13 cellular contexts compared by ENCODE assay signal in the genomic region with DNA sequence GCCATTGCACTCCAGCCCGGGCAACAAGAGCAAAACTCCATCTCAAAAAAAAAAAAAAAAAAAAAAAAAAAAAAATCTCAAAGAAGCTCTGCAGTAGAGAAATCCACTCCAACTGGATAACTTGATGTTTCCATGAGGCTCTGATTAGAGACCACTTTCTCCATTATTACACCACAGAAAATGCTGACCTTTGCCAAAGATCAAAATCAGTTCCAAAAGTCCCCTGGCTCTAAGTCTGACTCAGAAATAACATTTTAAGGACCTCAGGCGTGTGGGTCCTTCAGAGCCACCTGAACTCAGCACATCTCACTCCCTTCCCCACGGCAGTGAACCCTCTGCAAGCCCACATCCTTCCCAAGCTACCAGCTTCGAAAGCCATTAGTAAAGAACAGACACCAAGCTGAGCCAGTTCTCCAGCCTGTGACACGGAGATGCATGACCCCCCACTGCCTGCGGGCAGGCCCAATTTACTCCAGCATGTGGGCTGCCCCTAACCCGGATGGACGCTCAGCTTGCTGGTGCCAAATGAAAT. TPM values are rescaled to one million over a fixed set of nuclear protein-coding genes. Genes with fewer than 3 reads are reported as not detected.
DNase-seq lines count a peak whose midpoint lies in the region; ATAC-seq and TF ChIP-seq lines count a peak whose summit lies in the region.
"Had no signal": no experiment of that assay in that cellular context is flagged by ENCODE, and none has a peak within 500 bp of the region (broad histone marks: within the 10 kb centered on the region; RNA-seq: fewer than 3 reads in every experiment).

No MANE protein-coding gene starts in this region.

- no peaks in the 10 kb centered on the region for H3K36me3 ChIP-seq in Caco-2 (ENCODE audit: control insufficient read depth, insufficient read depth, low read length)
- H3K36me3 ChIP-seq: uterus had no signal

- CTCF ChIA-PET in activated naive CD4-positive, alpha-beta T cell treated with anti-CD3 and anti-CD28 coated beads for 36 hours (lab: Charles Lee): interaction anchor here (5.6 kb wide), 1 partner anchor 12 kb away, joined by 35 read pairs; no protein-coding TSS in a partner anchor
- CTCF ChIA-PET in activated B cell treated with CpG ODN at 0.5 μM for 24 hours (lab: Charles Lee) (interaction anchor here (1.3 kb wide), 1 partner anchor 12 kb away, joined by 3 read pairs; no protein-coding TSS in a partner anchor), Caco-2 (lab: Charles Lee) (no interaction called here)

- ATAC-seq in activated B cell treated with CpG ODN at 0.5 μM for 24 hours (ENCODE audit: low read depth) (peak; percentile 41), HG02571 (IDR thresholded peaks at IDR 0.05; ENCODE audit: unreplicated experiment) (no peak)
- ATAC-seq in stimulated activated naive CD8-positive, alpha-beta T cell treated with anti-CD3 and anti-CD28 coated beads, Interleukin-15, Interleukin-2, amounts not matched to agents 100 U/mL and 50 U/mL, for 24 hours: peak; percentile 80
- ATAC-seq: foreskin keratinocyte had no signal

- no peaks in the 10 kb centered on the region for H3K4me1 ChIP-seq in Caco-2
- H3K4me1 ChIP-seq: foreskin keratinocyte, uterus had no signal

- no peak overlapping the region for H3K4me3 ChIP-seq in Caco-2 (ENCODE audit: low read depth, low read length)
- H3K4me3 ChIP-seq: uterus had no signal

- H3K27ac ChIP-seq in epithelial cell of prostate: peak overlapping the region; percentile 38
- H3K27ac ChIP-seq: foreskin keratinocyte, uterus had no signal

- H3K4me3 Mint-ChIP-seq in activated naive CD4-positive, alpha-beta T cell treated with anti-CD3 and anti-CD28 coated beads for 36 hours: no peak overlapping the region
- peak overlapping the region; percentile 55 for H3K4me3 Mint-ChIP-seq in activated B cell treated with CpG ODN at 0.5 μM for 24 hours
- H3K4me3 Mint-ChIP-seq in Caco-2 (ENCODE audit: unreplicated experiment): no peak overlapping the region

- H3K9me3 Mint-ChIP-seq in activated naive CD4-positive, alpha-beta T cell treated with anti-CD3 and anti-CD28 coated beads for 36 hours: no peaks in the 10 kb centered on the region
- H3K9me3 Mint-ChIP-seq in activated B cell treated with CpG ODN at 0.5 μM for 24 hours (no peaks in the 10 kb centered on the region), Caco-2 (ENCODE audit: unreplicated experiment) (no peaks in the 10 kb centered on the region)

- no TSS peak for BruUV-seq in Caco-2 (replicated peaks; lab: Mats Ljungman, UMichigan)

- no peak overlapping the region for H3K27ac Mint-ChIP-seq in activated naive CD4-positive, alpha-beta T cell treated with anti-CD3 and anti-CD28 coated beads for 36 hours
- H3K27ac Mint-ChIP-seq in activated B cell treated with CpG ODN at 0.5 μM for 24 hours: peak overlapping the region; percentile 83
- H3K27ac Mint-ChIP-seq in Caco-2 (ENCODE audit: unreplicated experiment): no peak overlapping the region

- POLR2A ChIA-PET in activated B cell treated with CpG ODN at 0.5 μM for 24 hours (lab: Charles Lee) (interaction anchor here (0.6 to 1.6 kb wide), 11 partner anchors 11 to 390 kb away, joined by 4 to 14 read pairs (median 6); partner anchors contain the start of genes MDH2, STYXL1 and TMEM120A), Caco-2 (lab: Charles Lee) (interaction anchor here (0.5 kb wide), 1 partner anchor 8 kb away, joined by 5 read pairs; no protein-coding TSS in a partner anchor)

- DNase-seq in activated naive CD4-positive, alpha-beta T cell treated with anti-CD3 and anti-CD28 coated beads for 36 hours: peak; percentile 35
- DNase-seq in activated naive CD4-positive, alpha-beta T cell treated with anti-CD3 and anti-CD28 coated beads, Interleukin-2, amount 50 U/mL, for 16 hours: no peak
- DNase-seq in activated B cell treated with CpG ODN at 0.5 μM for 24 hours (no peak), epithelial cell of prostate (ENCODE audit: low read depth, low spot score) (no peak), cerebellar nuclear complex (lab: John Stamatoyannopoulos, UW) (no peak), Caco-2 (no peak)
- peak; percentile 56 for DNase-seq in stimulated activated naive CD8-positive, alpha-beta T cell treated with anti-CD3 and anti-CD28 coated beads, Interleukin-15, Interleukin-2, amounts not matched to agents 100 U/mL and 50 U/mL, for 24 hours
- DNase-seq: aorta, foreskin keratinocyte, NCI-H146, NCI-H524 treated with DMSO at 0.1 percent for 48 hours, uterus had no signal

- no peaks in the 10 kb centered on the region for H3K9me3 ChIP-seq in Caco-2
- H3K9me3 ChIP-seq: uterus had no signal

- no peaks in the 10 kb centered on the region for H3K27me3 ChIP-seq in Caco-2 (replicated peaks; ENCODE audit: control insufficient read depth, insufficient read depth, low read length)
- H3K27me3 ChIP-seq: foreskin keratinocyte, uterus had no signal

- peaks cover 18% of the 10 kb centered on the region for H3K36me3 Mint-ChIP-seq in activated naive CD4-positive, alpha-beta T cell treated with anti-CD3 and anti-CD28 coated beads for 36 hours (ENCODE audit: low read depth)
- peaks cover 29% of the 10 kb centered on the region for H3K36me3 Mint-ChIP-seq in activated B cell treated with CpG ODN at 0.5 μM for 24 hours (ENCODE audit: low read depth)
- peaks cover 4% of the 10 kb centered on the region for H3K36me3 Mint-ChIP-seq in Caco-2 (ENCODE audit: insufficient read depth, unreplicated experiment)

- H3K4me1 Mint-ChIP-seq in activated naive CD4-positive, alpha-beta T cell treated with anti-CD3 and anti-CD28 coated beads for 36 hours (ENCODE audit: low read depth): peaks cover 25% of the 10 kb centered on the region
- H3K4me1 Mint-ChIP-seq in activated B cell treated with CpG ODN at 0.5 μM for 24 hours: peaks cover 42% of the 10 kb centered on the region
- H3K4me1 Mint-ChIP-seq in Caco-2 (ENCODE audit: low read depth, unreplicated experiment): no peaks in the 10 kb centered on the region

- intact Hi-C loops in activated naive CD4-positive, alpha-beta T cell treated with anti-CD3 and anti-CD28 coated beads for 36 hours (cut with micrococcal nuclease): loop anchor here (2.0 to 5.0 kb wide), 5 partner anchors 39 to 349 kb away; partner anchors contain the start of genes MDH2, POR, STYXL1 and YWHAG
- intact Hi-C loops in activated B cell treated with CpG ODN at 0.5 μM for 24 hours (cut with micrococcal nuclease): no loop called here
- intact Hi-C loops in Caco-2 (cut with micrococcal nuclease; ENCODE audit: unreplicated experiment): no loop called here

- TF ChIP-seq CTCF in activated B cell treated with CpG ODN at 0.5 μM for 24 hours (IDR thresholded peaks at IDR 0.05) (no peak), Caco-2 (IDR thresholded peaks at IDR 0.05; ENCODE audit: insufficient read depth in 1 of 2, low read depth in 1 of 2, low read length in 1 of 2, severe bottlenecking in 1 of 2, unreplicated experiment in 1 of 2) (no peak)

- H3K27me3 Mint-ChIP-seq in activated naive CD4-positive, alpha-beta T cell treated with anti-CD3 and anti-CD28 coated beads for 36 hours (ENCODE audit: low read depth): peaks cover 2% of the 10 kb centered on the region
- H3K27me3 Mint-ChIP-seq in activated B cell treated with CpG ODN at 0.5 μM for 24 hours (no peaks in the 10 kb centered on the region), Caco-2 (ENCODE audit: insufficient read depth, unreplicated experiment) (no peaks in the 10 kb centered on the region)

RNA-seq across cellular contexts. Expression of gene TMEM120A, which starts 13.8 kb away (rescaled TPM):
- total RNA-seq in activated naive CD4-positive, alpha-beta T cell treated with anti-CD3 and anti-CD28 coated beads for 36 hours: 10 to 100 TPM; 17.0 to 22.4 TPM
- total RNA-seq in activated B cell treated with CpG ODN at 0.5 μM for 24 hours: 95.6 and 104 TPM in 2 replicates
- total RNA-seq in Caco-2 (2022): 65.4 and 71.1 TPM in 2 replicates

RNA-seq across cellular contexts. Expression of gene STYXL1, which starts 39.6 kb away (rescaled TPM):
- total RNA-seq in activated naive CD4-positive, alpha-beta T cell treated with anti-CD3 and anti-CD28 coated beads for 36 hours: 10 to 100 TPM; 27.6 to 28.1 TPM
- total RNA-seq in activated B cell treated with CpG ODN at 0.5 μM for 24 hours: 23.1 and 28.1 TPM in 2 replicates
- 42.3 and 49.7 TPM in 2 replicates for total RNA-seq in Caco-2 (2022)

RNA-seq across cellular contexts. Expression of gene MDH2, which starts 39.7 kb away (rescaled TPM):
- 100 to 1,000 TPM; 325 TPM for total RNA-seq in activated naive CD4-positive, alpha-beta T cell treated with anti-CD3 and anti-CD28 coated beads for 36 hours
- 120 and 125 TPM in 2 replicates for total RNA-seq in activated B cell treated with CpG ODN at 0.5 μM for 24 hours
- 302 and 313 TPM in 2 replicates for total RNA-seq in Caco-2 (2022)

Comparison
In these comparisons a context has a peak if more than half of its experiments do, and no peak if none do; other contexts are left out.
1. DNase-seq: peak in activated naive CD4-positive, alpha-beta T cell treated with anti-CD3 and anti-CD28 coated beads for 36 hours (single experiment) and stimulated activated naive CD8-positive, alpha-beta T cell treated with anti-CD3 and anti-CD28 coated beads, Interleukin-15, Interleukin-2, amounts not matched to agents 100 U/mL and 50 U/mL, for 24 hours (single experiment); none in activated naive CD4-positive, alpha-beta T cell treated with anti-CD3 and anti-CD28 coated beads, Interleukin-2, amount 50 U/mL, for 16 hours (single experiment), activated B cell treated with CpG ODN at 0.5 μM for 24 hours (single experiment), epithelial cell of prostate (single experiment), cerebellar nuclear complex (0 of 2) and Caco-2 (0 of 2).